In the genomic region with DNA sequence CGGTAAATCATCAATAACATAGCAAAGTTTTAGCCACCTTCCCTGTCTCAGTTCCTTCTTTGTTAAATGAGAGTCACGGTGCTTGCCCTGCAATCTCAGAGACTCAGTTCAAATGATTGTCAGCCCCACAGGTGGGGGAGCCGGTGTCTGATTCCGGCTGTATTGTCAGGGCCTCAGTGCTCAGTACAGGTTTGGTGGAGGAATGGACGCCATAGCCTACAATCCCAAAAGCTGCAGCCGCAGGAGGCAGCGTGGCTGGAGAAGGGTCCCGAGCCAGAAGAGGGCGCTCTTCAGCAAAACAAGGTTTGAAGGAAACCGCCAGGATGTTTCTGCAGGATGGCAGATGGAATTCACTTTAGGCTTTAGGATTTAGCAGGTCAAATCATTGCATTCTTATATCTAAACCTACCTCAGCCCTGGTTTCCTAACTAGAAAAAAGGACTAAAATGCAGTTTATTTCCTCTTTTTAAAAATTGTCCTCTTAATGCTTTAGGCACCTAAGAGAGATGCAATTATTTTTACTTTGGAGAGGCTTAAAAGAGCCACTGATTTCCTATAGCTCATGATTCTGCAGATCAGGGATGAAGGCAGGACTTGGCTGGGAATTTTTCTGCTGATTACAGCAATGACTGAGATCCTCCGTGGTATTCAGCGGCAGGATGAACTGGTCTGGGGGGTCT, we compare ENCODE assay signal across 8 cellular contexts. TPM values are rescaled to one million over a fixed set of nuclear protein-coding genes. Genes with fewer than 3 reads are reported as not detected.
DNase-seq lines count a peak whose midpoint lies in the region; ATAC-seq and TF ChIP-seq lines count a peak whose summit lies in the region.

No MANE protein-coding gene starts in this region.

- H3K4me3 ChIP-seq in SU-DHL-6 (ENCODE audit: insufficient read depth, low read length, poor library complexity, severe bottlenecking): no peak overlapping the region

- H3K9me3 Mint-ChIP-seq in activated naive CD4-positive, alpha-beta T cell treated with anti-CD3 and anti-CD28 coated beads, Interleukin-2, amount 50 U/mL, for 72 hours: no peaks in the 10 kb centered on the region

- no peaks in the 10 kb centered on the region for H3K27me3 ChIP-seq in SU-DHL-6 (ENCODE audit: low read length)

- no peaks in the 10 kb centered on the region for H3K9me2 ChIP-seq in SU-DHL-6 (replicated peaks; ENCODE audit: insufficient read depth, low read length)

- no peak overlapping the region for H2AFZ ChIP-seq in SU-DHL-6 (ENCODE audit: low read depth, low read length, severe bottlenecking)

- no peaks in the 10 kb centered on the region for H3K79me2 ChIP-seq in SU-DHL-6 (ENCODE audit: insufficient read depth, low read length)

- H4K20me1 ChIP-seq in SU-DHL-6 (ENCODE audit: low read depth, low read length): no peaks in the 10 kb centered on the region

- TF ChIP-seq CTCF in GM12872 (IDR thresholded peaks at IDR 0.05; ENCODE audit: insufficient read depth, low read depth, low read length) (peak; percentile 89), SU-DHL-6 (IDR thresholded peaks at IDR 0.05; ENCODE audit: insufficient read depth, low read length, poor library complexity, severe bottlenecking) (peak; percentile 96)

- H3K27ac Mint-ChIP-seq in activated naive CD4-positive, alpha-beta T cell treated with anti-CD3 and anti-CD28 coated beads, Interleukin-2, amount 50 U/mL, for 72 hours: no peak overlapping the region

- H3K9ac ChIP-seq in SU-DHL-6 (ENCODE audit: low read length): no peak overlapping the region

- H3K27ac ChIP-seq in SU-DHL-6 (ENCODE audit: low read depth, low read length): no peak overlapping the region

- intact Hi-C loops in Right ventricle myocardium inferior (cut with DNase I): loop anchor here (1.0 to 10.0 kb wide), 3 partner anchors 180 to 347 kb away; no protein-coding TSS in a partner anchor
- intact Hi-C loops in posterior cingulate gyrus (cut with DNase I): loop anchor here (1.0 to 5.0 kb wide), 2 partner anchors 181 to 254 kb away; no protein-coding TSS in a partner anchor

- H3F3A ChIP-seq in SU-DHL-6 (ENCODE audit: insufficient read depth): 0 out of 2 replicates have a peak, but pooled peaks cover 3% of the 10 kb centered on the region

- ATAC-seq in activated naive CD4-positive, alpha-beta T cell treated with anti-CD3 and anti-CD28 coated beads, Interleukin-2, amount 50 U/mL, for 72 hours: peak; percentile 72 to 83
- ATAC-seq in Right ventricle myocardium inferior (peak; percentile 54), HG03135 (IDR thresholded peaks at IDR 0.05; ENCODE audit: unreplicated experiment) (no peak), GM21381 (IDR thresholded peaks at IDR 0.05; ENCODE audit: unreplicated experiment) (no peak)

- H3K36me3 ChIP-seq in SU-DHL-6 (ENCODE audit: low read length): no peaks in the 10 kb centered on the region

- no peaks in the 10 kb centered on the region for H3K9me3 ChIP-seq in SU-DHL-6 (ENCODE audit: insufficient read depth, low read length)

- H3K4me2 ChIP-seq in SU-DHL-6 (ENCODE audit: low read depth, low read length, poor library complexity, severe bottlenecking): no peak overlapping the region

- H3K36me3 Mint-ChIP-seq in activated naive CD4-positive, alpha-beta T cell treated with anti-CD3 and anti-CD28 coated beads, Interleukin-2, amount 50 U/mL, for 72 hours: no peaks in the 10 kb centered on the region

- DNase-seq in NCI-H128 (lab: John Stamatoyannopoulos, UW; ENCODE audit: unreplicated experiment) (peak; percentile 77), Right ventricle myocardium inferior (ENCODE audit: missing footprints) (peak; percentile 87), posterior cingulate gyrus (peak; percentile 74 to 98 (median 90))
- peak in 1 of 2 donors; percentile 83 for DNase-seq in activated naive CD4-positive, alpha-beta T cell treated with anti-CD3 and anti-CD28 coated beads, Interleukin-2, amount 50 U/mL, for 72 hours (ENCODE audit: low spot score in 2 of 2)

RNA-seq across cellular contexts. Expression of a gene that starts 29.2 kb away (rescaled TPM):
- 10 to 100 TPM; 55.8 to 65.9 TPM for total RNA-seq in activated naive CD4-positive, alpha-beta T cell treated with anti-CD3 and anti-CD28 coated beads, Interleukin-2, amount 50 U/mL, for 72 hours
- total RNA-seq in Right ventricle myocardium inferior: 9.5 TPM

Comparison
In these comparisons a context has a peak if more than half of its experiments do, and no peak if none do; other contexts are left out.
1. ATAC-seq: peak in activated naive CD4-positive, alpha-beta T cell treated with anti-CD3 and anti-CD28 coated beads, Interleukin-2, amount 50 U/mL, for 72 hours (2 of 2) and Right ventricle myocardium inferior (single experiment); none in HG03135 (single experiment) and GM21381 (single experiment).